In genomic region chr17:67638871-67639270, GRCh38 we compare ENCODE assay signal across 11 cellular contexts.
"Had no signal": no experiment of that assay in that cellular context is flagged by ENCODE, and none has a peak within 500 bp of the region (broad histone marks: within the 10 kb centered on the region; RNA-seq: fewer than 3 reads in every experiment).

No MANE protein-coding gene starts in this region.

- H3K4me3 ChIP-seq: stomach, uterus had no signal

- H3K9me3 Mint-ChIP-seq: activated T-cell treated with anti-CD3 and anti-CD28 coated beads, Interleukin-2, amount 50 U/mL, for 72 hours; nephron had no signal

- ATAC-seq: activated CD4-positive, CD25-positive, alpha-beta regulatory T cell treated with anti-CD3 and anti-CD28 coated beads, Interleukin-2, amount 50 U/mL, for 24 hours; activated T-cell treated with anti-CD3 and anti-CD28 coated beads, Interleukin-2, amount 50 U/mL, for 72 hours had no signal

- H3K27me3 ChIP-seq: stomach, uterus had no signal

- H3K27ac ChIP-seq: uterus had no signal

- H3K4me3 Mint-ChIP-seq: activated T-cell treated with anti-CD3 and anti-CD28 coated beads, Interleukin-2, amount 50 U/mL, for 72 hours; nephron had no signal

- H3K27ac Mint-ChIP-seq: activated T-cell treated with anti-CD3 and anti-CD28 coated beads, Interleukin-2, amount 50 U/mL, for 72 hours had no signal

- DNase-seq: activated CD4-positive, alpha-beta T cell treated with anti-CD3 and anti-CD28 coated beads, Interleukin-2, amount 50 U/mL, for 4 hours; activated gamma-delta T cell treated with Interleukin-2 at 50 U/mL for 16 hours; activated T-cell treated with anti-CD3 and anti-CD28 coated beads, Interleukin-2, amount 50 U/mL, for 72 hours; occipital lobe; stimulated activated CD4-positive, alpha-beta T cell treated with anti-CD3 and anti-CD28 coated beads, Interleukin-15, amount 100 ng/mL, for 24 hours; stimulated activated CD4-positive, alpha-beta T cell treated with anti-CD3 and anti-CD28 coated beads, Interleukin-4, amount 100 ng/mL, for 4 hours; stomach; uterus had no signal

- H3K36me3 ChIP-seq: uterus had no signal

- H3K4me1 ChIP-seq: uterus had no signal

- H3K9me3 ChIP-seq: stomach, uterus had no signal

- FAIRE-seq: colon had no signal
